In the genomic region with DNA sequence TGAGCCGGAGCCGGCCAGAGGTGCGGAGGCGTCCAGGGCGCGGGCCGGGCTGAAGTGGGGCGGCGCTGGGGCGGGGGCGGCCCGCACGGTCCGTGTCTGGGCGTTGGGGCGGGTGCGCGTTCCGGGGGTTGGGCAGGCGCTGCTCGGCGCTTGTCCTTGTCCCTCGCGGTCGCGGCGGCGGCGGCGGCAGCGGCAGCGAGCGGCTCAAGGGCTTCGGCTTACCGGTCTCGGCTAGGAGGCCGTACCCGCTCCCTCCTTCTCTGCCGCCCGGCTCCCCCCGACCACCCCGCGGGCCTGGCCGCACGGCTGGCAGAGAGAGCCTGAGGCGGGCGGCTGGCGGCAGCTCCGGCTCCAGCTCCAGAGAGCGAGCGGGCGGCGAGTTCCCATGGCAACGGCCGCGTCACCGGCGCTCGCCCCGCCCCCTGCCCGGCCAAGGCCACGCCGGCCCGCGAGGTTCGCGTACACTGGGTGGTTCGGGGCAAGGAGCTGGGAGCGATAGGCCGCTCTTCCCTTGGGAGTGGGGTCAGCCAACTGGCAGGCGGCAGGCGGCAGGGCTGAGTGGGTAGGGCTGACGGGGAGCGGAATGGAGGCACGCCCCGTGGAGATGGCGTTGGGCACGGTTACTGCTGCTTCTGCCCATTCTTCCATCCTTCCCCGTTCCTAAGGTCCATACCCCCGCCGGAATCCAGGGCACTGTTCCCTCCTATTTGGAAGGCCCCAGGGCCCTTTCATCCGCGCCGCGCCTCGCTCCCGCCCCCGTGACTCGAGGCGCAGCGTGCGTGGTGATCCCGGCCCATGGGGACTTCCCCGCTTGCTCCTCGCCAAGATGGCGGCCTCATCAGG, we compare ENCODE assay signal across 7 cellular contexts. TPM values are rescaled to one million over a fixed set of nuclear protein-coding genes. Genes with fewer than 3 reads are reported as not detected.
A peak's percentile ranks its signal among the peaks of the same experiment; 100 is the strongest.
DNase-seq lines count a peak whose midpoint lies in the region; ATAC-seq, FAIRE-seq and TF ChIP-seq lines count a peak whose summit lies in the region.

A gene with protein sequence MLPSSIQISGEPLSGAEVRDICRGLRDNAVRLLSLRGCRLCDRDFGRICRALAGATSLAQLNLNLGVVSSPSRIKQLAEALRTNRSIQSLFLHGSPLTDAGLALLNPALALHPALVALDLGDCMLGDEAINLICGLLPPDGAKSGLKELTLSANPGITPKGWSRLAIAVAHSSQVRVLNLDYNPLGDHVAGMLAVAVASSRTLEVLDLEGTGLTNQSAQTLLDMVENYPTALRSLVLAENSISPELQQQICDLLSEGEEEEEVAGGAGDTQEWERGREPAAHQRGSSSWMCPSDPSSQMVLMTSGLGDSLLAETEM (minus strand): TSS at position 363 of the 843 bp plus-strand sequence. CDS start 561 bp downstream, outside the sequence.

- ATAC-seq in GM18502 (IDR thresholded peaks at IDR 0.05; ENCODE audit: poor library complexity, unreplicated experiment) (peak; percentile 58), HG02981 (IDR thresholded peaks at IDR 0.05; ENCODE audit: unreplicated experiment) (peak; percentile 53)

- H3K9ac ChIP-seq in H1 (replicated peaks in 1 of 4; ENCODE audit: extremely low read depth in 1 of 4, low read depth in 3 of 4, low read length in 3 of 4) (peak within 1 kb of the TSS; percentile 19 to 41 (median 36); a peak in 3 of 7 replicates), mesendoderm (ENCODE audit: low read length) (peak within 1 kb of the TSS; percentile 70)

- H3K27me3 ChIP-seq in H1 (replicated peaks in 1 of 4; ENCODE audit: control insufficient read depth in 3 of 4, extremely low read depth in 1 of 4, insufficient read depth in 3 of 4, low read length in 3 of 4), result peaks cover 0 to 19% (median 15%) of the 10 kb centered on the region in 4 experiments; a peak in 5 of 7 replicates
- peaks cover 8% of the 10 kb centered on the region for H3K27me3 ChIP-seq in mesendoderm (ENCODE audit: insufficient read depth, low read length, poor library complexity)

- H4K91ac ChIP-seq in H1 (replicated peaks; ENCODE audit: insufficient read length, low read length), result peak within 1 kb of the TSS; percentile 76

- no peak for TF ChIP-seq EP300 in H1 (IDR thresholded peaks at IDR 0.05; ENCODE audit: borderline replicate concordance in 1 of 2, low read depth in 2 of 2, low read length in 2 of 2)

- H2AK5ac ChIP-seq in H1 (ENCODE audit: low read depth, low read length), result no peak within 1 kb of the TSS
- H2AK5ac ChIP-seq in mesendoderm (ENCODE audit: low read length), result no peak within 1 kb of the TSS

- no peak for TF ChIP-seq RAD21 in H1 (IDR thresholded peaks at IDR 0.05 in 1 of 2, conservative IDR thresholded peaks at IDR 0.05 in 1 of 2; ENCODE audit: low read depth in 2 of 2, low read length in 2 of 2)

- TF ChIP-seq CTCF in H1 (IDR thresholded peaks at IDR 0.05; ENCODE audit: control extremely low read depth in 1 of 3, insufficient read depth in 1 of 3, low read depth in 1 of 3, low read length in 3 of 3), result no peak

- H2BK15ac ChIP-seq in H1 (ENCODE audit: low read length) (no peak within 1 kb of the TSS), mesendoderm (replicated peaks; ENCODE audit: low read depth) (no peak within 1 kb of the TSS)

- peak within 1 kb of the TSS; percentile 51 for H3K27ac ChIP-seq in H1 (ENCODE audit: low read depth, low read length)
- no peak within 1 kb of the TSS for H3K27ac ChIP-seq in mesendoderm (ENCODE audit: low read depth, low read length)

- H2BK5ac ChIP-seq in H1 (ENCODE audit: low read depth, low read length) (no peak within 1 kb of the TSS), mesendoderm (ENCODE audit: low read length) (no peak within 1 kb of the TSS)

- H4K5ac ChIP-seq in H1 (ENCODE audit: insufficient read length, low read depth, low read length), result peak within 1 kb of the TSS; percentile 10
- H4K5ac ChIP-seq in mesendoderm (ENCODE audit: low read length), result no peak within 1 kb of the TSS

- CTCF ChIA-PET in H1 (lab: Charles Lee; ENCODE audit: partially characterized antibody), result interaction anchor here (0.6 to 31.7 kb wide), 8 partner anchors 8 to 213 kb away, joined by 3 to 536 read pairs (median 3); a partner anchor contains a TSS

- DNase-seq in NCI-H82 treated with DMSO at 0.1 percent for 48 hours (lab: John Stamatoyannopoulos, UW; ENCODE audit: unreplicated experiment) (peak; percentile 29), H1 (ENCODE audit: low read depth in 1 of 2, low spot score in 2 of 2) (peak in 1 of 2 experiments; percentile 92), mesendoderm (peak; percentile 85)
- peak; percentile 62 to 74 (median 62) for DNase-seq in activated CD8-positive, alpha-beta memory T cell treated with anti-CD3 and anti-CD28 coated beads for 48 hours (ENCODE audit: low read depth in 2 of 3, low spot score in 2 of 3)
- DNase-seq in stimulated activated CD8-positive, alpha-beta memory T cell treated with anti-CD3 and anti-CD28 coated beads, Interleukin-12 subunit alpha, Interleukin-12 subunit beta, amount 100 ng/mL, for 1 hour (ENCODE audit: low read depth), result peak; percentile 53

- no peak within 1 kb of the TSS for H2BK120ac ChIP-seq in H1 (replicated peaks; ENCODE audit: low read depth, low read length)
- H2BK120ac ChIP-seq in mesendoderm (ENCODE audit: low read depth, low read length), result no peak within 1 kb of the TSS

- H2AFZ ChIP-seq in H1 (ENCODE audit: low read length), result no peak within 1 kb of the TSS; the same call in 1 of the 2 replicates

- no peak for FAIRE-seq in H1 (lab: Jason Lieb, UNC)

- H3K36me3 ChIP-seq in H1 (ENCODE audit: control insufficient read depth in 2 of 4, insufficient read depth in 4 of 4, low read length in 3 of 4) (peaks cover 12 to 32% (median 18%) of the 10 kb centered on the region in 4 experiments; a peak in 7 of 8 replicates), mesendoderm (ENCODE audit: control insufficient read depth, insufficient read depth, low read length) (peaks cover 13% of the 10 kb centered on the region)

- no peak within 1 kb of the TSS for H3K23ac ChIP-seq in H1 (ENCODE audit: insufficient read length)
- H3K23ac ChIP-seq in mesendoderm (ENCODE audit: low read length), result no peak within 1 kb of the TSS

- peaks cover 12% of the 10 kb centered on the region for H3K23me2 ChIP-seq in H1 (ENCODE audit: low read depth, low read length)

- H3K4me1 ChIP-seq in H1 (replicated peaks in 1 of 4; ENCODE audit: control insufficient read depth in 3 of 4, insufficient read depth in 4 of 4, low read length in 3 of 4), result peaks cover 0 to 21% (median 9%) of the 10 kb centered on the region in 4 experiments; a peak in 5 of 7 replicates
- H3K4me1 ChIP-seq in mesendoderm (ENCODE audit: control insufficient read depth, low read depth, low read length), result no peaks in the 10 kb centered on the region

- H4K20me1 ChIP-seq in H1 (replicated peaks in 1 of 2; ENCODE audit: control insufficient read depth in 1 of 2, insufficient read depth in 2 of 2, low read length in 2 of 2), result peaks cover 2 to 19% of the 10 kb centered on the region in 2 experiments

- H4K8ac ChIP-seq in H1 (ENCODE audit: extremely low read depth, insufficient read depth, low read length) (peak within 1 kb of the TSS; percentile 71), mesendoderm (ENCODE audit: low read depth, low read length) (no peak within 1 kb of the TSS)

- H3K9me3 ChIP-seq in H1 (ENCODE audit: insufficient read depth in 2 of 2, low read depth in 1 of 2, low read length in 1 of 2), result no peaks in the 10 kb centered on the region

- H2BK20ac ChIP-seq in H1 (ENCODE audit: low read length), result no peak within 1 kb of the TSS

- H3K4me2 ChIP-seq in H1 (ENCODE audit: insufficient read depth in 1 of 2, low read depth in 2 of 2, low read length in 2 of 2) (peak within 1 kb of the TSS; percentile 62 to 97), mesendoderm (ENCODE audit: low read length) (peak within 1 kb of the TSS; percentile 95)

- TF ChIP-seq POLR2A in H1 (IDR thresholded peaks at IDR 0.05; ENCODE audit: control extremely low read depth in 1 of 2, low read depth in 2 of 2, low read length in 2 of 2), result no peak; a peak in 2 of 3 replicates

- peak within 1 kb of the TSS; percentile 50; the same call in 1 of the 2 replicates for H2BK12ac ChIP-seq in H1 (ENCODE audit: low read depth, low read length)

- POLR2A ChIA-PET in H1 (lab: Charles Lee; ENCODE audit: partially characterized antibody), result interaction anchor here (0.8 to 12.6 kb wide), 17 partner anchors 10 to 336 kb away, joined by 3 to 147 read pairs (median 4); a partner anchor contains a TSS

- H3K4ac ChIP-seq in H1 (replicated peaks; ENCODE audit: insufficient read length, low read depth, low read length) (no peak within 1 kb of the TSS), mesendoderm (ENCODE audit: low read depth, low read length) (no peak within 1 kb of the TSS)

- no peak within 1 kb of the TSS for H3K14ac ChIP-seq in H1 (ENCODE audit: insufficient read length)

- peaks cover 1% of the 10 kb centered on the region; the same call in 1 of the 2 replicates for H3K79me1 ChIP-seq in H1 (ENCODE audit: low read depth, low read length)
- H3K79me1 ChIP-seq in mesendoderm (ENCODE audit: low read length), result peaks cover under 1% of the 10 kb centered on the region

- WGBS in H1 (ENCODE audit: extremely low coverage in 1 of 2, insufficient coverage in 1 of 2, insufficient read length in 1 of 2, insufficient replicate concordance in 2 of 2, low coverage in 1 of 2, low lambda C conversion rate in 2 of 2, missing lambda C conversion rate in 1 of 2), 2 experiments, result 11% methylated on average over 47 of the region's 96 CpGs; no CpG with 5 or more reads in 1 of the 2 experiments
- WGBS in mesendoderm (ENCODE audit: extremely low coverage, insufficient coverage, low lambda C conversion rate), result no CpG with 5 or more reads among the region's 96 CpGs

- H3K56ac ChIP-seq in H1 (replicated peaks; ENCODE audit: insufficient read length, low read depth, low read length), result no peak within 1 kb of the TSS
- H3K56ac ChIP-seq in mesendoderm (ENCODE audit: low read length), result peak within 1 kb of the TSS; percentile 93

- H3K79me2 ChIP-seq in H1 (ENCODE audit: control insufficient read depth in 1 of 2, insufficient read depth in 2 of 2, low read length in 2 of 2) (peaks cover 0 to 1% of the 10 kb centered on the region in 2 experiments; a peak in 2 of 4 replicates), mesendoderm (ENCODE audit: control insufficient read depth, insufficient read depth, low read length) (peaks cover under 1% of the 10 kb centered on the region)

- H3K4me3 ChIP-seq in H1 (ENCODE audit: extremely low read depth in 1 of 4, insufficient read depth in 2 of 4, low read depth in 3 of 4, low read length in 4 of 4), result peak within 1 kb of the TSS; percentile 47 to 77 (median 68)
- H3K4me3 ChIP-seq in mesendoderm (ENCODE audit: low read length), result peak within 1 kb of the TSS; percentile 37

- H3K18ac ChIP-seq in H1 (ENCODE audit: extremely low read depth, low read length) (peak within 1 kb of the TSS; percentile 52; the same call in 1 of the 2 replicates), mesendoderm (ENCODE audit: low read length) (no peak within 1 kb of the TSS)

RNA-seq across cellular contexts. Expression of the gene that starts here (rescaled TPM):
- total RNA-seq in H1 (2021; fragmentation: NEBNext Ultra II Directional; extraction: Animal tissue kit (Norgen Biotek cat#: 25700)), result 0.26 and 0.69 TPM in 2 replicates
- polyA plus RNA-seq in H1 (2011; rRNA removed), result 0.24 and 0.25 TPM in 2 replicates
- polyA plus RNA-seq in H1 (2011; cell fraction: cytosol; rRNA removed), result 0.22 TPM
- 0.21 TPM for polyA plus RNA-seq in H1 (2011; cell fraction: nucleus; rRNA removed)
- polyA plus RNA-seq in H1 (2012, experiment 1 of 2), result 0.15 to 0.60 TPM (median 0.34 TPM) in 4 replicates
- polyA plus RNA-seq in H1 (2012, experiment 2 of 2), result 0.45 TPM
- polyA plus RNA-seq in H1 (2013, experiment 1 of 2), result 0.24 TPM
- 0.20 TPM for polyA plus RNA-seq in H1 (2013, experiment 2 of 2)
- polyA minus RNA-seq in H1 (2011; rRNA and poly(A)+ RNA removed), result 0.22 TPM in 2 replicates
- polyA minus RNA-seq in H1 (2011; cell fraction: cytosol; rRNA and poly(A)+ RNA removed), result 0.88 TPM
- 1.1 TPM for polyA minus RNA-seq in H1 (2011; cell fraction: nucleus; rRNA and poly(A)+ RNA removed)
- polyA plus RNA-seq in mesendoderm (2013, experiment 1 of 2), result 0.06 TPM
- polyA plus RNA-seq in mesendoderm (2013, experiment 2 of 2), result 0.07 TPM
